Comparison of ENCODE assay signal across 1 cellular context in the genomic region with DNA sequence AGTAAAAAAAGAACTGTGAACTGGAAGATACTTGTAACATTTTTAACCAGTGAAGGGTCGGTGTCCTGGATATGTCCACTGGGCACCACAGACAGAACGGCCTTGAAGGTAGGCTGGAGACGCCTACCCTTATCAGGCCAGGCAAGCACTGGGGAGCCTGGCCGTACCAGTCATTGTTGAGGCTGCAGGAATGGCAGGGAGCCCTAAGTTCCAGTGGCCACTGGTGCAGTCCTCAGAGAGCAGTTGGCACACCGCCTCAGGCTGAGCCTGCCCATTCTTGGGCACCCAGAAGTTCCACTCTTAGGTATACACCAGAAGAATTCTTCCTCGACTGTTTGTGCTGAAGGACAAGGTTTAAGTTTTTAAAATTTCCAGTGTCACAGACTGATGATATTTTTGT.
TF ChIP-seq lines count a peak whose summit lies in the region.

No MANE protein-coding gene starts in this region.

TF ChIP-seq in HepG2, 621 proteins besides CTCF, POLR2A, EP300 and RAD21:
- TF ChIP-seq ARNT2 (CRISPR knock-in tag; IDR thresholded peaks at IDR 0.05; ENCODE audit: low read depth) = no peak
- TF ChIP-seq ZNF768 (CRISPR knock-in tag; IDR thresholded peaks at IDR 0.05) = peak; percentile 34; the same call in 1 of the 2 replicates
